ENCODE assay signal across 9 cellular contexts in the genomic region with DNA sequence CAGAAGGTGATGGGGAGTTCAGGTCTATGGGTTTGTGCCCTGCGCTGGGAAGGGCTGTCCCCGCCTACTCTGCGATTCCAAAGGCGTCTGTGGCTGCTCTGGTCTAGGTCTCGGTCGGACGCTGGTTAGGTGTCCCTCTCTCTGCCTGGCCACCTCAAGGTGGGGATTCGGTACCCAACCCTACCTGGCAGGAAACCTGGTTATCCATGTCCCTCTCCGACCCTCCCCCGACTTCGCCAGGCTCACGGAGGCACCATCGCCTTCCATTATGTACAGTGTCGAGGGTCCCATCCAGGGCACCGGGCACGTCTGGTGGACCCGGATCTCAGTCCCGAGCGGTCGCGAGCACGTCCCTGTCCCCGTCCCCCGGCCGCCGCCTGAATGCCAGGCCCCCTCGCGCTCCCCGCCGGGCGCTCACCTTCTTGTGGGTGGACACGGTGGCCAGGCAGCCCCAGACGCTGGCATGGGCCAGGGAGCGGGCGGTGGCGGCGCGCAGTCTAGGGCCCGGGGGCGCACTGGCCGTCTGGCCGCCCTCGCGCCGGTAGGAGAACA. TPM values are rescaled to one million over a fixed set of nuclear protein-coding genes. Genes with fewer than 3 reads are reported as not detected.
DNase-seq lines count a peak whose midpoint lies in the region; ATAC-seq and TF ChIP-seq lines count a peak whose summit lies in the region.
"Had no signal": no experiment of that assay in that cellular context is flagged by ENCODE, and none has a peak within 500 bp of the region (broad histone marks: within the 10 kb centered on the region; RNA-seq: fewer than 3 reads in every experiment).

No MANE protein-coding gene starts in this region.

- no peaks in the 10 kb centered on the region for H3K9me3 Mint-ChIP-seq in activated T-cell treated with anti-CD3 and anti-CD28 coated beads, Interleukin-2, amount 50 U/mL, for 24 hours

- no peak for TF ChIP-seq CTCF in colonic mucosa (IDR thresholded peaks at IDR 0.05)
- no peak for TF ChIP-seq CTCF in tibial artery (IDR thresholded peaks at IDR 0.05)

- H2AFZ ChIP-seq in mesenchymal stem cell (ENCODE audit: low read depth, low read length): no peak overlapping the region

- H3K27ac ChIP-seq in colonic mucosa (no peak overlapping the region), mesenchymal stem cell (ENCODE audit: low read length, poor library complexity, severe bottlenecking) (no peak overlapping the region), tibial artery (no peak overlapping the region)
- H3K27ac ChIP-seq: adrenal gland had no signal

- H3K9me3 ChIP-seq in colonic mucosa (no peaks in the 10 kb centered on the region), mesenchymal stem cell (ENCODE audit: control insufficient read depth, low read length) (no peaks in the 10 kb centered on the region), tibial artery (no peaks in the 10 kb centered on the region)
- H3K9me3 ChIP-seq: adrenal gland had no signal

- H3K18ac ChIP-seq in mesenchymal stem cell (ENCODE audit: low read depth in 1 of 2, low read length in 2 of 2): peak overlapping the region in 1 of 2 experiments; percentile 34

- no peak overlapping the region for H2AK5ac ChIP-seq in mesenchymal stem cell (ENCODE audit: low read length, severe bottlenecking)

- peak overlapping the region in 1 of 2 experiments; percentile 64 for H3K23ac ChIP-seq in mesenchymal stem cell (ENCODE audit: low read length in 2 of 2)

- H3K36me3 ChIP-seq in colonic mucosa (no peaks in the 10 kb centered on the region), mesenchymal stem cell (ENCODE audit: control insufficient read depth in 1 of 2, insufficient read depth in 2 of 2, low read depth in 1 of 2, low read length in 2 of 2) (peaks cover 0 to 20% of the 10 kb centered on the region in 2 experiments), tibial artery (no peaks in the 10 kb centered on the region)
- H3K36me3 ChIP-seq: adrenal gland had no signal

- no peak overlapping the region for H2BK120ac ChIP-seq in mesenchymal stem cell (ENCODE audit: low read depth, low read length)

- H3K36me3 Mint-ChIP-seq in activated T-cell treated with anti-CD3 and anti-CD28 coated beads, Interleukin-2, amount 50 U/mL, for 24 hours (ENCODE audit: low read depth): no peaks in the 10 kb centered on the region

- H3K27me3 ChIP-seq in colonic mucosa (peaks cover 30% of the 10 kb centered on the region), mesenchymal stem cell (ENCODE audit: control insufficient read depth in 1 of 2, insufficient read depth in 1 of 2, low read length in 2 of 2) (peaks cover 0 to 44% of the 10 kb centered on the region in 2 experiments), tibial artery (peaks cover 0 to 66% of the 10 kb centered on the region in 2 donors)

- H3K4me3 Mint-ChIP-seq in activated T-cell treated with anti-CD3 and anti-CD28 coated beads, Interleukin-2, amount 50 U/mL, for 24 hours: peak overlapping the region; percentile 59

- no peak overlapping the region for H2BK15ac ChIP-seq in mesenchymal stem cell (ENCODE audit: low read depth, poor library complexity, severe bottlenecking)

- no peak overlapping the region for H3K9ac ChIP-seq in colonic mucosa (ENCODE audit: low read depth in 2 of 2, low read length in 2 of 2)
- H3K9ac ChIP-seq in mesenchymal stem cell (ENCODE audit: low read length): peak overlapping the region; percentile 45

- 7% methylated on average over 45 of the region's 45 CpGs for WGBS in mesenchymal stem cell

- peak overlapping the region; percentile 81 for H3K4me2 ChIP-seq in mesenchymal stem cell (ENCODE audit: low read length, poor library complexity, severe bottlenecking)

- no peak overlapping the region for H2BK5ac ChIP-seq in mesenchymal stem cell (ENCODE audit: low read depth, low read length, poor library complexity, severe bottlenecking)

- peaks cover 12% of the 10 kb centered on the region for H3K4me1 Mint-ChIP-seq in activated T-cell treated with anti-CD3 and anti-CD28 coated beads, Interleukin-2, amount 50 U/mL, for 24 hours (ENCODE audit: low read depth)

- H4K91ac ChIP-seq in mesenchymal stem cell (ENCODE audit: low read length): no peak overlapping the region

- intact Hi-C loops in colonic mucosa (cut with DNase I) (no loop called here), tibial artery (cut with DNase I; ENCODE audit: low total_unique reads) (no loop called here), sciatic nerve (cut with DNase I) (no loop called here)

- no peak for ATAC-seq in sciatic nerve

- H3K4me3 ChIP-seq in colonic mucosa (peak overlapping the region; percentile 29), mesenchymal stem cell (ENCODE audit: insufficient read depth in 1 of 2, low read depth in 1 of 2, low read length in 2 of 2) (peak overlapping the region; percentile 55 to 77), tibial artery (peak overlapping the region; percentile 36 to 50)

- DNase-seq in activated T-cell treated with anti-CD3 and anti-CD28 coated beads, Interleukin-2, amount 50 U/mL, for 24 hours: no peak
- no peak for DNase-seq in activated T-cell treated with anti-CD3 and anti-CD28 coated beads, Interleukin-2, amount 50 U/mL, for 48 hours
- DNase-seq in colonic mucosa (no peak), mesenchymal stem cell (no peak), tibial artery (no peak), sciatic nerve (ENCODE audit: low spot score) (no peak), NCI-H2171 (lab: John Stamatoyannopoulos, UW) (no peak), CD1c-positive myeloid dendritic cell (ENCODE audit: extremely low spot score) (no peak)

- peaks cover 51% of the 10 kb centered on the region for H3K27me3 Mint-ChIP-seq in activated T-cell treated with anti-CD3 and anti-CD28 coated beads, Interleukin-2, amount 50 U/mL, for 24 hours

- no peak overlapping the region for H3K27ac Mint-ChIP-seq in activated T-cell treated with anti-CD3 and anti-CD28 coated beads, Interleukin-2, amount 50 U/mL, for 24 hours

- H3K4me1 ChIP-seq in colonic mucosa: peaks cover 4% of the 10 kb centered on the region
- H3K4me1 ChIP-seq in mesenchymal stem cell (ENCODE audit: control insufficient read depth, insufficient read depth, low read depth, low read length): peaks cover 13% of the 10 kb centered on the region
- peaks cover 0 to 17% (median 13%) of the 10 kb centered on the region in 4 donors for H3K4me1 ChIP-seq in tibial artery

- H4K8ac ChIP-seq in mesenchymal stem cell (ENCODE audit: low read length): no peak overlapping the region

- no peak overlapping the region for H2BK12ac ChIP-seq in mesenchymal stem cell (ENCODE audit: low read length in 2 of 2)

- H3K79me1 ChIP-seq in mesenchymal stem cell (replicated peaks; ENCODE audit: low read length, poor library complexity, severe bottlenecking): no peaks in the 10 kb centered on the region

- no peak overlapping the region for H3K4ac ChIP-seq in mesenchymal stem cell (ENCODE audit: low read depth in 1 of 2, low read length in 2 of 2)

- no peak overlapping the region for H3K14ac ChIP-seq in mesenchymal stem cell (ENCODE audit: low read length in 2 of 2)

RNA-seq across cellular contexts. Expression of a gene that starts 0.6 kb away (rescaled TPM):
- total RNA-seq in colonic mucosa (under 1 TPM in 1 of 2 donors, not detected in 1; 0.56 TPM), sciatic nerve (not detected)
- polyA plus RNA-seq in mesenchymal stem cell (2013, experiment 1 of 2): not detected
- polyA plus RNA-seq in mesenchymal stem cell (2013, experiment 2 of 2): not detected
